13 cellular contexts compared by ENCODE assay signal in the genomic region with DNA sequence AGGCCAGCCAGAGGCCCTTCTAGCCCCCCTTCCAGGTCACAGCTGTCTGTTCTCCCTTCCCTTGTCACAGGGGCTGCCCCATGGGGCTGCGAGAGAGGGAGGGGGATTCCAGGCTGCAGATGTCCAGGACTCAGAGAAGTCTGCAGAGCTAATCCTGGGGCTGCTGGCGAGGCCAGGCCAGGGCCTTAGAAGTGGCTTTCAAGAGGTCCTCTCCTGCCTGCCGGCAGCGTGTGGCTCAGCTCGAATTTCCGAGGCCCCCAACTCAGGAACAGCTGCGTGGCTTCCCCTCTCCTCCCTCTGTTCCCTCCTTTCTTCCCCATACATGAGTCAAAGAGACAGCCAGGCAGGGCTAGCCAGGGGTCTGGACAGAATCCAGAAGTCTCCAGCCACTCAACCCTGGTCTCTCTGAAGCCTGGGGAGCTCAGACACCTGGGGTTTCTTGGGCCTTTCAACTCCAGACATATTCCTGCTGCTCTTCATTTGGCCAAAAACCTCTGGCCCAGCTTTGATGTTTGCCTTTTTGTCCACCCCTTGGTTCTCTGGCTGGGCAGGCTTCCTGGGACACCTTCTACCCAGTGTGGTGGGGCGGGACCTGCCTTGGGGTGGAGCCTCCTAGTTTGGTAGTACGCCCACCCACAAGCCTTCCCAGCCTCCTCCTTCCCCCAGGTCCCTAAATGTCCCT. TPM values are rescaled to one million over a fixed set of nuclear protein-coding genes. Genes with fewer than 3 reads are reported as not detected.
A peak's percentile ranks its signal among the peaks of the same experiment; 100 is the strongest.
DNase-seq lines count a peak whose midpoint lies in the region; ATAC-seq and TF ChIP-seq lines count a peak whose summit lies in the region.
"Had no signal": no experiment of that assay in that cellular context is flagged by ENCODE, and none has a peak within 500 bp of the region (broad histone marks: within the 10 kb centered on the region; RNA-seq: fewer than 3 reads in every experiment).

No MANE protein-coding gene starts in this region.

- H3K27ac ChIP-seq in ovary = no peak overlapping the region

- intact Hi-C loops in ovary (cut with DNase I) = loop anchor here in 1 of 4 donors (10.0 kb wide), 1 partner anchor 116 kb away; no protein-coding TSS in a partner anchor
- intact Hi-C loops in MCF 10A (cut with micrococcal nuclease) = no loop called here

- no peaks in the 10 kb centered on the region for H3K27me3 ChIP-seq in ovary

- CTCF ChIA-PET in MCF 10A (lab: Yijun Ruan, JAX) = interaction anchor here (0.6 to 2.2 kb wide), 3 partner anchors 116 to 1217 kb away, joined by 4 to 10 read pairs (median 6); no protein-coding TSS in a partner anchor

- no peaks in the 10 kb centered on the region for H3K9me3 ChIP-seq in ovary

- WGBS in ovary, 3 donors = 36 to 54% (median 43%) methylated on average over 9 of the region's 9 CpGs

- TF ChIP-seq EP300 in ovary (IDR thresholded peaks at IDR 0.05) = no peak

- H3K4me1 ChIP-seq in ovary (ENCODE audit: insufficient read depth) = peaks cover 7% of the 10 kb centered on the region

- BruUV-seq in MCF 10A (replicated peaks; lab: Mats Ljungman, UMichigan) = no TSS peak

- H3K36me3 Mint-ChIP-seq in MCF 10A (ENCODE audit: insufficient read depth, unreplicated experiment) = no peaks in the 10 kb centered on the region
- H3K36me3 Mint-ChIP-seq: activated CD8-positive, alpha-beta memory T cell treated with anti-CD3 and anti-CD28 coated beads, Interleukin-2, amount 10 ng/mL, durations not matched to agents 7 days and 5 days; memory B cell; T-cell had no signal

- no peak overlapping the region for H3K27ac Mint-ChIP-seq in MCF 10A (ENCODE audit: low read depth, unreplicated experiment)
- H3K27ac Mint-ChIP-seq: activated CD8-positive, alpha-beta memory T cell treated with anti-CD3 and anti-CD28 coated beads, Interleukin-2, amount 10 ng/mL, durations not matched to agents 7 days and 5 days; memory B cell; T-cell had no signal

- ATAC-seq in HG02642 (IDR thresholded peaks at IDR 0.05; ENCODE audit: poor library complexity, unreplicated experiment) = no peak
- ATAC-seq: activated CD8-positive, alpha-beta memory T cell treated with anti-CD3 and anti-CD28 coated beads, Interleukin-2, amount 10 ng/mL, durations not matched to agents 7 days and 5 days; T-cell had no signal

- TF ChIP-seq CTCF in fibroblast of villous mesenchyme (IDR thresholded peaks at IDR 0.05; ENCODE audit: insufficient read depth, low read depth, low read length) (no peak), ovary (IDR thresholded peaks at IDR 0.05) (no peak), MCF 10A (IDR thresholded peaks at IDR 0.05; ENCODE audit: unreplicated experiment) (no peak)

- peak; percentile 70 for DNase-seq in DMS 273 treated with DMSO at 0.1 percent for 48 hours (lab: John Stamatoyannopoulos, UW)
- peak; percentile 55 for DNase-seq in NCI-H510A (lab: John Stamatoyannopoulos, UW)
- peak; percentile 39 for DNase-seq in fibroblast of villous mesenchyme (ENCODE audit: low read depth)
- DNase-seq in ovary = peak in 3 of 5 donors; percentile 56 to 75 (median 64)
- no peak for DNase-seq in MCF 10A (ENCODE audit: unreplicated experiment)
- no peak for DNase-seq in activated gamma-delta T cell (lab: John Stamatoyannopoulos, UW)
- no peak for DNase-seq in NCI-H526 (lab: John Stamatoyannopoulos, UW)
- DNase-seq: activated CD8-positive, alpha-beta memory T cell treated with anti-CD3 and anti-CD28 coated beads, Interleukin-2, amount 10 ng/mL, durations not matched to agents 7 days and 5 days; anterior cingulate cortex; NCI-H345; T-cell had no signal

- no peak for TF ChIP-seq POLR2A in ovary (IDR thresholded peaks at IDR 0.05)

- H3K27me3 Mint-ChIP-seq in MCF 10A (ENCODE audit: insufficient read depth, unreplicated experiment) = no peaks in the 10 kb centered on the region

- peaks cover 15% of the 10 kb centered on the region for H3K4me1 Mint-ChIP-seq in MCF 10A (ENCODE audit: insufficient read depth, unreplicated experiment)
- H3K4me1 Mint-ChIP-seq: T-cell had no signal

- H3K4me3 ChIP-seq in fibroblast of villous mesenchyme (ENCODE audit: low read depth, low read length) (no peak overlapping the region), ovary (no peak overlapping the region)

- H3K9me3 Mint-ChIP-seq in MCF 10A (ENCODE audit: unreplicated experiment) = no peaks in the 10 kb centered on the region
- H3K9me3 Mint-ChIP-seq: memory B cell, T-cell had no signal

- POLR2A ChIA-PET in MCF 10A (lab: Yijun Ruan, JAX) = no interaction called here

- no peaks in the 10 kb centered on the region for H3K36me3 ChIP-seq in ovary

- no peak overlapping the region for H3K4me3 Mint-ChIP-seq in MCF 10A (ENCODE audit: unreplicated experiment)
- H3K4me3 Mint-ChIP-seq: activated CD8-positive, alpha-beta memory T cell treated with anti-CD3 and anti-CD28 coated beads, Interleukin-2, amount 10 ng/mL, durations not matched to agents 7 days and 5 days; memory B cell; T-cell had no signal

RNA-seq across cellular contexts. Expression of a gene that starts 21.8 kb away (rescaled TPM):
- total RNA-seq in fibroblast of villous mesenchyme = 0.64 and 0.86 TPM in 2 replicates
- total RNA-seq in ovary = under 1 TPM in 6 of 7 donors, not detected in 1; 0.10 to 0.72 (median 0.21) TPM
- polyA plus RNA-seq in ovary = under 1 TPM; 0.15 to 0.43 TPM
- 0.42 and 0.54 TPM in 2 replicates for total RNA-seq in MCF 10A (2022)

RNA-seq across cellular contexts. Expression of a gene that starts 45.1 kb away (rescaled TPM):
- 28.7 and 36.7 TPM in 2 replicates for total RNA-seq in fibroblast of villous mesenchyme
- total RNA-seq in ovary = 10 to 100 TPM; 21.6 to 92.1 (median 72.0) TPM
- 10 to 100 TPM; 33.5 to 35.9 TPM for polyA plus RNA-seq in ovary
- total RNA-seq in MCF 10A (2022) = 2.8 and 3.1 TPM in 2 replicates

Comparison
In these comparisons a context has a peak if more than half of its experiments do, and no peak if none do; other contexts are left out.
1. DNase-seq: peak in DMS 273 treated with DMSO at 0.1 percent for 48 hours (single experiment), NCI-H510A (single experiment), fibroblast of villous mesenchyme (single experiment) and ovary (3 of 5); none in MCF 10A (single experiment), activated gamma-delta T cell (single experiment) and NCI-H526 (0 of 2).